8 cellular contexts compared by ENCODE assay signal in the genomic region with DNA sequence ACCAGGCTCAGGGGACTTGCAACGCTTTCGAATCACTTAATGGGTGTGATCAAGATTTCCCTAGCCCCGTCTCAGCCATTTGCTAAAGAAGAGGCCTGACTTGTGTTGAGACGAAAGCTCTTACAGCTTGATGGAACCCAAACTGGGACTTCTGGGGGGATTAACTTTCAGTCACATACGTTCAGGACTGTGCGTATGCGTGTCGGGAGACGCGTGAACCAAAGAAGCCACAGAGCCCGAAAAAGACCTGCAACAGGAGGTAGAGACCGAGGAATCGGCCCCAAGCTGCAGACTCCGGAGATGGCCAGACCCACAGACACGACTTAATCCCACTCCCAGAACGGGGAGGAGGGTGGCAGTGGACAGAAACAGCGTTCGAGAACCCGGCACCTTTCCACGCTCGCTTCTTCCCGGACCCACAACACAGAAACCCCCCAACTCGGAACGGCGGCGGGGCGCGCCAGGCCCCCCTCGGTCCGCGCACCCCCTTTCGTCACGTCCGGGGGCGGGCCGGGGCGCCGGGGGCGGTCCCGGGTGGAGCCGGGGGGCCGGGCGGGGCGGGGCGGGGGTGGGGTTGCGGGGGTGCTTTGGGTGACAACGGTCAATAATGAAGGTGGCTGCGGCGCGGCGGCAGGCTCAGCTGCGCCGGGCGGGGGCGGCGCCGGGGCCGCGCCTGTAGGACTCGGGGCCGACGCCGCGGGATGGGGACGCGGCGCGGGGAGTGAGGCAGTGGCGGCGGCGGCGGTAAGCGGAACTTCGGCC. TPM values are rescaled to one million over a fixed set of nuclear protein-coding genes. Genes with fewer than 3 reads are reported as not detected.
DNase-seq lines count a peak whose midpoint lies in the region; ATAC-seq, FAIRE-seq and TF ChIP-seq lines count a peak whose summit lies in the region.

A gene (plus strand): TSS at position 604 of the 762 bp plus-strand sequence. CDS start 256 bp downstream, outside the sequence.

- 0 out of 2 replicates have a peak, but pooled peaks cover 13% of the 10 kb centered on the region for H3K4me1 ChIP-seq in Caco-2
- peaks cover 32% of the 10 kb centered on the region for H3K4me1 ChIP-seq in OCI-LY3 (ENCODE audit: low read length)
- peaks cover 32% of the 10 kb centered on the region for H3K4me1 ChIP-seq in endothelial cell of umbilical vein (ENCODE audit: control insufficient read depth, extremely low read depth, insufficient read depth, low read length)

- no peak for FAIRE-seq in endothelial cell of umbilical vein (lab: Jason Lieb, UNC)

- no peaks in the 10 kb centered on the region for H3K27me3 ChIP-seq in Caco-2 (replicated peaks; ENCODE audit: control insufficient read depth, insufficient read depth, low read length)
- H3K27me3 ChIP-seq in HL-60 (ENCODE audit: insufficient read depth, poor library complexity, severe bottlenecking), result no peaks in the 10 kb centered on the region
- H3K27me3 ChIP-seq in OCI-LY3 (ENCODE audit: low read depth, low read length), result no peaks in the 10 kb centered on the region
- no peaks in the 10 kb centered on the region for H3K27me3 ChIP-seq in endothelial cell of umbilical vein (ENCODE audit: control insufficient read depth in 2 of 2, insufficient read depth in 2 of 2, low read length in 2 of 2)

- H3K27ac Mint-ChIP-seq in Caco-2 (ENCODE audit: unreplicated experiment), result peak within 1 kb of the TSS; percentile 93

- peaks cover 5% of the 10 kb centered on the region for H3K36me3 Mint-ChIP-seq in Caco-2 (ENCODE audit: insufficient read depth, unreplicated experiment)

- no peak for TF ChIP-seq CTCF in Caco-2 (IDR thresholded peaks at IDR 0.05; ENCODE audit: insufficient read depth in 1 of 2, low read depth in 1 of 2, low read length in 1 of 2, severe bottlenecking in 1 of 2, unreplicated experiment in 1 of 2)
- no peak for TF ChIP-seq CTCF in HL-60 (IDR thresholded peaks at IDR 0.05; ENCODE audit: insufficient read depth, low read length)
- no peak for TF ChIP-seq CTCF in OCI-LY3 (IDR thresholded peaks at IDR 0.05; ENCODE audit: low read depth, low read length)
- no peak for TF ChIP-seq CTCF in endothelial cell of umbilical vein (IDR thresholded peaks at IDR 0.05; ENCODE audit: extremely low read depth in 1 of 2, insufficient read depth in 1 of 2, low read depth in 1 of 2, low read length in 2 of 2)

- intact Hi-C loops in Caco-2 (cut with micrococcal nuclease; ENCODE audit: unreplicated experiment), result loop anchor here (1.0 kb wide), 1 partner anchor 79 kb away; no protein-coding TSS in a partner anchor
- intact Hi-C loops in endothelial cell of umbilical vein (cut with micrococcal nuclease), result loop anchor here (10.0 kb wide), 1 partner anchor 1168 kb away; no protein-coding TSS in a partner anchor

- CTCF ChIA-PET in Caco-2 (lab: Charles Lee), result interaction anchor here (1.5 to 1.8 kb wide), 2 partner anchors 77 to 79 kb away, joined by 8 read pairs; no protein-coding TSS in a partner anchor
- CTCF ChIA-PET in endothelial cell of umbilical vein (lab: Charles Lee), result interaction anchor here (0.6 to 4.1 kb wide), 6 partner anchors 20 to 195 kb away, joined by 3 to 47 read pairs (median 4); no protein-coding TSS in a partner anchor

- dilution Hi-C loops in endothelial cell of umbilical vein (cut with MboI; ENCODE audit: extremely low pct_ligation_motif_present, low sequenced_read_pairs), result no loop called here

- H3K4me1 Mint-ChIP-seq in Caco-2 (ENCODE audit: low read depth, unreplicated experiment), result peaks cover 9% of the 10 kb centered on the region

- H3K79me2 ChIP-seq in OCI-LY3 (ENCODE audit: low read length) (peaks cover 44% of the 10 kb centered on the region), endothelial cell of umbilical vein (ENCODE audit: control insufficient read depth, insufficient read depth, low read length) (peaks cover 41% of the 10 kb centered on the region)

- no peaks in the 10 kb centered on the region for H3K9me3 Mint-ChIP-seq in Caco-2 (ENCODE audit: unreplicated experiment)

- H3K27ac ChIP-seq in HL-60 (replicated peaks) (peak within 1 kb of the TSS; percentile 97), OCI-LY3 (ENCODE audit: low read length) (peak within 1 kb of the TSS; percentile 61), endothelial cell of umbilical vein (ENCODE audit: insufficient read depth, low read depth, low read length) (peak within 1 kb of the TSS; percentile 74)

- POLR2A ChIA-PET in Caco-2 (lab: Charles Lee) (interaction anchor here (1.1 to 2.4 kb wide), 2 partner anchors 9 to 32 kb away, joined by 3 to 11 read pairs; no protein-coding TSS in a partner anchor), endothelial cell of umbilical vein (lab: Charles Lee) (interaction anchor here (0.6 kb wide), 1 partner anchor 189 kb away, joined by 3 read pairs; no protein-coding TSS in a partner anchor)

- H4K20me1 ChIP-seq in OCI-LY3 (ENCODE audit: insufficient read depth, low read length), result peaks cover 9% of the 10 kb centered on the region; the same call in 1 of the 2 replicates
- H4K20me1 ChIP-seq in endothelial cell of umbilical vein (replicated peaks; ENCODE audit: control insufficient read depth, extremely low read depth, insufficient read depth, low read length), result no peaks in the 10 kb centered on the region

- peak; percentile 80 for TF ChIP-seq POLR2A in endothelial cell of umbilical vein (IDR thresholded peaks at IDR 0.05; ENCODE audit: low read depth, low read length)

- H3K36me3 ChIP-seq in Caco-2 (ENCODE audit: control insufficient read depth, insufficient read depth, low read length) (no peaks in the 10 kb centered on the region), OCI-LY3 (replicated peaks; ENCODE audit: low read depth, low read length) (no peaks in the 10 kb centered on the region), endothelial cell of umbilical vein (ENCODE audit: control insufficient read depth in 2 of 2, extremely low read depth in 1 of 2, insufficient read depth in 2 of 2, low read length in 2 of 2) (no peaks in the 10 kb centered on the region)

- BruUV-seq in Caco-2 (replicated peaks; lab: Mats Ljungman, UMichigan) (TSS peak; percentile 97), endothelial cell of umbilical vein (replicated peaks; lab: Mats Ljungman, UMichigan) (TSS peak; percentile 73)

- DNase-seq in Caco-2 (peak; percentile 74 to 80), HL-60 (ENCODE audit: low read depth in 1 of 2, low spot score in 1 of 2) (peak in 1 of 2 experiments; percentile 81), activated T-cell treated with anti-CD3 and anti-CD28 coated beads for 1 hour (ENCODE audit: low read depth) (peak; percentile 74), endothelial cell of umbilical vein (ENCODE audit: low read depth, low spot score) (peak; percentile 79), middle frontal gyrus (ENCODE audit: extremely low spot score, low spot score) (peak; percentile 22)
- DNase-seq in stimulated activated CD8-positive, alpha-beta memory T cell treated with anti-CD3 and anti-CD28 coated beads, Interleukin-2, amount 100 ng/mL, for 1 hour (ENCODE audit: low read depth in 2 of 2), result peak; percentile 68 to 70

- H3K9me1 ChIP-seq in endothelial cell of umbilical vein (replicated peaks; ENCODE audit: control insufficient read depth, extremely low read depth, insufficient read depth, low read length), result no peaks in the 10 kb centered on the region

- H3K9ac ChIP-seq in OCI-LY3 (ENCODE audit: low read length) (peak within 1 kb of the TSS; percentile 89), endothelial cell of umbilical vein (replicated peaks; ENCODE audit: extremely low read depth, insufficient read depth, low read length) (peak within 1 kb of the TSS; percentile 80)

- H3K27me3 Mint-ChIP-seq in Caco-2 (ENCODE audit: insufficient read depth, unreplicated experiment), result no peaks in the 10 kb centered on the region

- peak within 1 kb of the TSS; percentile 75 for H2AFZ ChIP-seq in OCI-LY3 (ENCODE audit: low read depth, low read length)
- peak within 1 kb of the TSS; percentile 99 for H2AFZ ChIP-seq in endothelial cell of umbilical vein (ENCODE audit: low read depth, low read length)

- H3K4me2 ChIP-seq in OCI-LY3 (ENCODE audit: low read length) (peak within 1 kb of the TSS; percentile 97), endothelial cell of umbilical vein (ENCODE audit: insufficient read depth, low read length) (peak within 1 kb of the TSS; percentile 96)

- H3K9me3 ChIP-seq in Caco-2, result no peaks in the 10 kb centered on the region
- H3K9me3 ChIP-seq in OCI-LY3 (ENCODE audit: insufficient read depth, low read length), result no peaks in the 10 kb centered on the region
- no peaks in the 10 kb centered on the region for H3K9me3 ChIP-seq in endothelial cell of umbilical vein (replicated peaks; ENCODE audit: control insufficient read depth, insufficient read depth, low read length)

- H3K4me3 ChIP-seq in Caco-2 (ENCODE audit: low read depth, low read length) (peak within 1 kb of the TSS; percentile 91), HL-60 (replicated peaks; ENCODE audit: insufficient read depth, low read length) (peak within 1 kb of the TSS; percentile 79), OCI-LY3 (ENCODE audit: low read length) (peak within 1 kb of the TSS; percentile 87), endothelial cell of umbilical vein (replicated peaks in 1 of 3; ENCODE audit: insufficient read depth in 1 of 3, low read depth in 1 of 3, low read length in 3 of 3) (peak within 1 kb of the TSS; percentile 69 to 90 (median 74))

- ATAC-seq in GM19467 (IDR thresholded peaks at IDR 0.05; ENCODE audit: unreplicated experiment), result peak; percentile 64

- H3K4me3 Mint-ChIP-seq in Caco-2 (ENCODE audit: unreplicated experiment), result peak within 1 kb of the TSS; percentile 95

TF ChIP-seq in endothelial cell of umbilical vein, 7 proteins besides CTCF, POLR2A, EP300 and RAD21:
- TF ChIP-seq EZH2 (IDR thresholded peaks at IDR 0.05; ENCODE audit: borderline replicate concordance, low read depth, low read length, severe bottlenecking) (no peak), JUN (IDR thresholded peaks at IDR 0.05; ENCODE audit: borderline replicate concordance, insufficient read depth, insufficient read length, low read depth) (no peak), POLR2AphosphoS5 (IDR thresholded peaks at IDR 0.05; ENCODE audit: insufficient read depth, low read depth, low read length) (peak; percentile 66), GATA2 (IDR thresholded peaks at IDR 0.05; ENCODE audit: insufficient read depth, insufficient read length, low read depth, low read length) (no peak)
TF ChIP-seq in endothelial cell of umbilical vein: peak in this region for 1.

RNA-seq across cellular contexts. Expression of the gene that starts here (rescaled TPM):
- 54.5 and 58.1 TPM in 2 replicates for total RNA-seq in Caco-2 (2022)
- total RNA-seq in endothelial cell of umbilical vein, result 49.3 and 62.3 TPM in 2 replicates
- polyA plus RNA-seq in endothelial cell of umbilical vein, result 7.3 and 10.1 TPM in 2 replicates
- polyA plus RNA-seq in endothelial cell of umbilical vein (2011; cell fraction: cytosol; rRNA removed), result 7.8 and 8.7 TPM in 2 replicates
- 20.9 and 25.2 TPM in 2 replicates for polyA plus RNA-seq in endothelial cell of umbilical vein (2011; cell fraction: nucleus; rRNA removed)
- 22.2 and 34.9 TPM in 2 replicates for polyA plus RNA-seq in endothelial cell of umbilical vein (2012)
- 27.7 and 34.4 TPM in 2 replicates for polyA minus RNA-seq in endothelial cell of umbilical vein
- polyA minus RNA-seq in endothelial cell of umbilical vein (2011; cell fraction: cytosol; rRNA and poly(A)+ RNA removed), result 20.6 TPM
- polyA minus RNA-seq in endothelial cell of umbilical vein (2011; cell fraction: nucleus; rRNA and poly(A)+ RNA removed), result 45.1 and 57.8 TPM in 2 replicates
